ENCODE assay signal across 35 cellular contexts in the genomic region with DNA sequence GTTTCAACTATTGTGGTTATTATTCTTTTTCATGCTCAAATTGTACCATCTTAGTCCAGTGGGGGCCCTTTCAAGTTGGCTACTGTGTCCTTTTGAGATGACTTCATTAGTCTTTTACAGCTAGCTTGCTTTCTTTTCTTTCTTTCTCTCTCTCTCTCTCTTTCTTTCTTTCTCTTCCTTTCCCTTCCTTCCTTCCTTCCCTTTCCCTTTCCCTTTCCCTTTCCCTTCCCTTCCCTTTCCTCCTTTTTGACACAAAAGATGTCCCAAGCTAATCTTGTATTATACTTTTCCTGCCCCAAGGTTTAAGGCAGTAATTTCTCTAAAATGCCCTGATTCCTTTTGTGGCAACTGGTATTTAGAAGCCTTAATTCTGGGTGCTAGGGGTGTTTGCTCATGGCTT.
"Had no signal": no experiment of that assay in that cellular context is flagged by ENCODE, and none has a peak within 500 bp of the region (broad histone marks: within the 10 kb centered on the region; RNA-seq: fewer than 3 reads in every experiment).

No MANE protein-coding gene starts in this region.

- H3K4me3 ChIP-seq: MG63 had no signal

- DNase-seq: Kasumi-1, MG63, MM.1S, MV-4-11, NCI-H1048, NCI-H1092, NCI-H1092 treated with DMSO at 0.1 percent for 48 hours, NCI-H1105, NCI-H1105 treated with DMSO at 0.1 percent for 48 hours, NCI-H1417, NCI-H1417 treated with DMSO at 0.1 percent for 48 hours, NCI-H1436, NCI-H1436 treated with DMSO at 0.1 percent for 48 hours, NCI-H146, NCI-H1694, NCI-H1694 treated with DMSO at 0.1 percent for 48 hours, NCI-H187, NCI-H187 treated with DMSO at 0.1 percent for 48 hours, NCI-H1930, NCI-H2029, NCI-H2029 treated with DMSO at 0.1 percent for 48 hours, NCI-H2081, NCI-H2081 treated with DMSO at 0.1 percent for 48 hours, NCI-H2107, NCI-H2171, NCI-H2171 treated with DMSO at 0.1 percent for 48 hours, NCI-H2227 treated with DMSO at 0.1 percent for 48 hours, NCI-H226, NCI-H345, NCI-H446, NCI-H446 treated with DMSO at 0.1 percent for 48 hours, NCI-H510A, NCI-H510A treated with DMSO at 0.1 percent for 48 hours, NCI-H524, NCI-H524 treated with DMSO at 0.1 percent for 48 hours had no signal

- H3K27me3 ChIP-seq: MG63 had no signal

- H3K9me3 ChIP-seq: MG63 had no signal

- H3K36me3 ChIP-seq: MG63 had no signal
